20 cellular contexts compared by ENCODE assay signal in the genomic region with DNA sequence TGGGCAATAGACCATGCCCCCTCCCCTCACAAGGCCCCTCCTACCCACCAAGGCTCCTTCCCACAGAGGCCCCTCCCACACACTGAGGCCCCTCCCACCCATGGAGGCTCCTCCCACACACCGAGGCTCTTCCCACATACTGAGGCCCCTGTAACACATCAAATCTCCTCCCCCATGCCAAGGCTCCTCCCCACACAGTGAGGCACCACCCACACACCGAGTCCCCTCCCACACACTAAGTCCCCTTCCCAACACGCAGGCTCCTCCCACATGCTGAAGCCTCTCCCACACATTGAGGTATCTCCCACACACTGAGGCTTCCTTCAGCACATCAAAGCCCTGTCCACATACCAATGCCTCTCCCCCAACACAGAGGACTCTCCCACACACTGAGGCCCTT.
DNase-seq lines count a peak whose midpoint lies in the region; ATAC-seq and TF ChIP-seq lines count a peak whose summit lies in the region.
"Had no signal": no experiment of that assay in that cellular context is flagged by ENCODE, and none has a peak within 500 bp of the region (broad histone marks: within the 10 kb centered on the region; RNA-seq: fewer than 3 reads in every experiment).

No MANE protein-coding gene starts in this region.

- peaks cover 6% of the 10 kb centered on the region; the same call in 1 of the 3 replicates for H3K36me3 Mint-ChIP-seq in GM23338 (ENCODE audit: low read depth)
- no peaks in the 10 kb centered on the region for H3K36me3 Mint-ChIP-seq in Calu3 (ENCODE audit: insufficient read depth, unreplicated experiment)

- no peak overlapping the region for H3K4me3 Mint-ChIP-seq in GM23338
- H3K4me3 Mint-ChIP-seq in Calu3 (ENCODE audit: low read depth, unreplicated experiment): no peak overlapping the region
- H3K4me3 Mint-ChIP-seq: HFFc6 had no signal

- H3K27ac ChIP-seq in BLaER1 treated with 17β-estradiol and CSF1 and Interleukin-3, amounts not matched to agents 10 nM and 100 nM: no peak overlapping the region
- H3K27ac ChIP-seq in GM23338 (ENCODE audit: low read depth) (no peak overlapping the region), OCI-LY7 (ENCODE audit: low read depth, low read length, poor library complexity, severe bottlenecking) (no peak overlapping the region), esophagus muscularis mucosa (replicated peaks in 1 of 4) (no peak overlapping the region)
- H3K27ac ChIP-seq: GM23248, KMS-11, SK-N-MC had no signal

- H2AFZ ChIP-seq in GM23338 (no peak overlapping the region), OCI-LY7 (ENCODE audit: low read length) (no peak overlapping the region)
- H2AFZ ChIP-seq: GM23248 had no signal

- no peaks in the 10 kb centered on the region for H3K79me2 ChIP-seq in GM23338 (replicated peaks; ENCODE audit: insufficient read depth)
- H3K79me2 ChIP-seq in OCI-LY7 (ENCODE audit: insufficient read depth, low read depth, low read length): no peaks in the 10 kb centered on the region

- in situ Hi-C loops in ACHN (cut with HindIII; ENCODE audit: low pct_ligation_motif_present, low pct_unique_long_range_greater_than_20kb, low sequenced_read_pairs): no loop called here

- no peak for TF ChIP-seq CTCF in GM23338 (conservative IDR thresholded peaks at IDR 0.05; ENCODE audit: low read depth in 2 of 2)
- no peak for TF ChIP-seq CTCF in OCI-LY7 (conservative IDR thresholded peaks at IDR 0.05; ENCODE audit: low read length)
- TF ChIP-seq CTCF in esophagus muscularis mucosa (IDR thresholded peaks at IDR 0.05): no peak
- TF ChIP-seq CTCF in Calu3 (IDR thresholded peaks at IDR 0.05; ENCODE audit: unreplicated experiment): no peak

- BruUV-seq in OCI-LY7 (replicated peaks; lab: Mats Ljungman, UMichigan) (no TSS peak), Calu3 (replicated peaks; lab: Mats Ljungman, UMichigan) (no TSS peak)

- no peaks in the 10 kb centered on the region for H4K20me1 ChIP-seq in BLaER1 treated with 17β-estradiol and CSF1 and Interleukin-3, amounts not matched to agents 10 nM and 100 nM
- H4K20me1 ChIP-seq in GM23338 (replicated peaks; ENCODE audit: insufficient read depth): no peaks in the 10 kb centered on the region
- H4K20me1 ChIP-seq in OCI-LY7 (ENCODE audit: insufficient read depth, low read length): no peaks in the 10 kb centered on the region

- no peaks in the 10 kb centered on the region for H3K9me2 ChIP-seq in GM23338 (ENCODE audit: insufficient read depth)
- H3K9me2 ChIP-seq in OCI-LY7 (ENCODE audit: insufficient read depth, low read length): no peaks in the 10 kb centered on the region

- intact Hi-C loops in OCI-LY7 (cut with micrococcal nuclease; ENCODE audit: unreplicated experiment) (no loop called here), esophagus muscularis mucosa (cut with DNase I) (no loop called here), Calu3 (cut with micrococcal nuclease; ENCODE audit: unreplicated experiment) (no loop called here)

- peaks cover 23 to 32% (median 28%) of the 10 kb centered on the region in 11 experiments for H3K9me3 ChIP-seq in BLaER1 treated with 17β-estradiol and CSF1 and Interleukin-3, amounts not matched to agents 10 nM and 100 nM (replicated peaks in 1 of 11)
- peaks cover 7% of the 10 kb centered on the region; the same call in 1 of the 2 replicates for H3K9me3 ChIP-seq in OCI-LY7 (ENCODE audit: low read length)
- peaks cover 0 to 19% (median 15%) of the 10 kb centered on the region in 4 donors for H3K9me3 ChIP-seq in esophagus muscularis mucosa

- H3K9me3 Mint-ChIP-seq in GM23338: peaks cover 20% of the 10 kb centered on the region; the same call in 2 of the 3 replicates
- H3K9me3 Mint-ChIP-seq in Calu3 (ENCODE audit: low read depth, unreplicated experiment): no peaks in the 10 kb centered on the region

- H3K27ac Mint-ChIP-seq in GM23338: no peak overlapping the region
- H3K27ac Mint-ChIP-seq in Calu3 (ENCODE audit: unreplicated experiment): no peak overlapping the region
- H3K27ac Mint-ChIP-seq: HFFc6 had no signal

- peak; percentile 10; the same call in 1 of the 3 replicates for ATAC-seq in GM23338
- no peak for ATAC-seq in GM18873 (IDR thresholded peaks at IDR 0.05; ENCODE audit: low FRiP score, unreplicated experiment)
- ATAC-seq: GM12878 had no signal

- TF ChIP-seq EP300 in esophagus muscularis mucosa (IDR thresholded peaks at IDR 0.05): no peak

- peaks cover 15% of the 10 kb centered on the region for H3K4me1 Mint-ChIP-seq in GM23338
- H3K4me1 Mint-ChIP-seq in Calu3 (ENCODE audit: low read depth, unreplicated experiment): no peaks in the 10 kb centered on the region

- DNase-seq in GM23338 (ENCODE audit: low spot score): no peak
- peak; percentile 2 for DNase-seq in OCI-LY7 (ENCODE audit: low spot score)
- DNase-seq in esophagus muscularis mucosa (ENCODE audit: extremely low spot score): peak; percentile 26
- no peak for DNase-seq in ACHN
- no peak for DNase-seq in Calu3
- DNase-seq: AML-193, DMS 273 treated with DMSO at 0.1 percent for 48 hours, EL, GM23248, HFFc6, NCI-H1048, NCI-H1694, NCI-H748 treated with DMSO at 0.1 percent for 48 hours, OCI-M1, Right ventricle myocardium superior had no signal

- H3K27me3 Mint-ChIP-seq in GM23338 (ENCODE audit: insufficient read depth, low read depth, poor library complexity) (peaks cover 7% of the 10 kb centered on the region), Calu3 (ENCODE audit: unreplicated experiment) (peaks cover 42% of the 10 kb centered on the region)

- peaks cover 0 to 10% (median 0%) of the 10 kb centered on the region in 11 experiments; a peak in 2 of 22 replicates for H3K27me3 ChIP-seq in BLaER1 treated with 17β-estradiol and CSF1 and Interleukin-3, amounts not matched to agents 10 nM and 100 nM
- H3K27me3 ChIP-seq in GM23338 (ENCODE audit: insufficient read depth): no peaks in the 10 kb centered on the region
- H3K27me3 ChIP-seq in esophagus muscularis mucosa: peaks cover 0 to 67% (median 0%) of the 10 kb centered on the region in 4 donors

- H3K9ac ChIP-seq in BLaER1 treated with 17β-estradiol and CSF1 and Interleukin-3, amounts not matched to agents 10 nM and 100 nM: no peak overlapping the region
- H3K9ac ChIP-seq: GM23248, KMS-11 had no signal

- no peak overlapping the region for H3K4me3 ChIP-seq in BLaER1 treated with 17β-estradiol and CSF1 and Interleukin-3, amounts not matched to agents 10 nM and 100 nM
- no peak overlapping the region for H3K4me3 ChIP-seq in GM23338
- no peak overlapping the region for H3K4me3 ChIP-seq in OCI-LY7 (ENCODE audit: low read depth, low read length, poor library complexity, severe bottlenecking)
- no peak overlapping the region for H3K4me3 ChIP-seq in esophagus muscularis mucosa
- H3K4me3 ChIP-seq: GM12878, GM23248, SK-N-MC had no signal

- no peaks in the 10 kb centered on the region for H3F3A ChIP-seq in GM23338 (replicated peaks; ENCODE audit: low read depth)

- 91% methylated on average over 3 of the region's 3 CpGs for WGBS in esophagus muscularis mucosa

- H3K4me1 ChIP-seq in BLaER1 treated with 17β-estradiol and CSF1 and Interleukin-3, amounts not matched to agents 10 nM and 100 nM: peaks cover 15 to 62% (median 47%) of the 10 kb centered on the region in 10 experiments; a peak in 19 of 20 replicates
- H3K4me1 ChIP-seq in GM23338 (ENCODE audit: insufficient read depth): peaks cover 9% of the 10 kb centered on the region
- no peaks in the 10 kb centered on the region for H3K4me1 ChIP-seq in OCI-LY7 (ENCODE audit: insufficient read depth, low read length, poor library complexity, severe bottlenecking)
- peaks cover 0 to 5% (median 1%) of the 10 kb centered on the region in 4 donors for H3K4me1 ChIP-seq in esophagus muscularis mucosa

- POLR2A ChIA-PET in OCI-LY7 (lab: Charles Lee): no interaction called here

- no peaks in the 10 kb centered on the region for H3K36me3 ChIP-seq in BLaER1 treated with 17β-estradiol and CSF1 and Interleukin-3, amounts not matched to agents 10 nM and 100 nM
- no peaks in the 10 kb centered on the region for H3K36me3 ChIP-seq in GM23338 (ENCODE audit: insufficient read depth)
- no peaks in the 10 kb centered on the region for H3K36me3 ChIP-seq in OCI-LY7 (ENCODE audit: insufficient read depth, low read length)
- no peaks in the 10 kb centered on the region for H3K36me3 ChIP-seq in esophagus muscularis mucosa

- no peak for TF ChIP-seq POLR2A in esophagus muscularis mucosa (IDR thresholded peaks at IDR 0.05; ENCODE audit: low read depth)

- CTCF ChIA-PET in OCI-LY7 (lab: Charles Lee; ENCODE audit: unreplicated experiment) (no interaction called here), Calu3 (lab: Charles Lee) (no interaction called here)

- peak overlapping the region in 9 of 11 experiments; percentile 18 to 93 (median 61); a peak in 16 of 22 replicates for H3K4me2 ChIP-seq in BLaER1 treated with 17β-estradiol and CSF1 and Interleukin-3, amounts not matched to agents 10 nM and 100 nM
- H3K4me2 ChIP-seq in GM23338 (no peak overlapping the region), OCI-LY7 (ENCODE audit: low read length) (no peak overlapping the region)
- H3K4me2 ChIP-seq: KMS-11 had no signal

TF ChIP-seq in GM23338, 12 proteins besides CTCF, POLR2A, EP300 and RAD21:
- TF ChIP-seq EZH2 (IDR thresholded peaks at IDR 0.05; ENCODE audit: low read depth, unreplicated experiment) (no peak), ZNF114 (CRISPR knock-in tag; IDR thresholded peaks at IDR 0.05) (no peak), POLR2AphosphoS5 (IDR thresholded peaks at IDR 0.05; ENCODE audit: low read depth) (no peak), STAT1 (IDR thresholded peaks at IDR 0.05; ENCODE audit: unreplicated experiment) (no peak), ZNF331 (CRISPR knock-in tag; IDR thresholded peaks at IDR 0.05; ENCODE audit: low read depth) (no peak), NANOG (IDR thresholded peaks at IDR 0.05; ENCODE audit: borderline replicate concordance) (no peak)

Comparison
In these comparisons a context has a peak if more than half of its experiments do, and no peak if none do; other contexts are left out.
1. H3K4me2 ChIP-seq: peak in BLaER1 treated with 17β-estradiol and CSF1 and Interleukin-3, amounts not matched to agents 10 nM and 100 nM (9 of 11); none in GM23338 (single experiment) and OCI-LY7 (single experiment).
2. DNase-seq: peak in OCI-LY7 (single experiment) and esophagus muscularis mucosa (single experiment); none in GM23338 (single experiment), ACHN (single experiment) and Calu3 (single experiment).